9 cellular contexts compared by ENCODE assay signal in genomic region chr17:77460514-77461046, GRCh38.
DNase-seq lines count a peak whose midpoint lies in the region; TF ChIP-seq lines count a peak whose summit lies in the region.
"Had no signal": no experiment of that assay in that cellular context is flagged by ENCODE, and none has a peak within 500 bp of the region (broad histone marks: within the 10 kb centered on the region; RNA-seq: fewer than 3 reads in every experiment).

No MANE protein-coding gene starts in this region.

- H3K9me3 Mint-ChIP-seq in IgD-negative memory B cell (no peaks in the 10 kb centered on the region), mesothelial cell of epicardium (no peaks in the 10 kb centered on the region)
- no peaks in the 10 kb centered on the region for H3K9me3 Mint-ChIP-seq in activated naive CD8-positive, alpha-beta T cell (ENCODE audit: low read depth)

- peak overlapping the region; percentile 88 for H3K9ac ChIP-seq in BLaER1

- no peak for TF ChIP-seq CTCF in mesothelial cell of epicardium (IDR thresholded peaks at IDR 0.05; ENCODE audit: unreplicated experiment)

- H3K36me3 ChIP-seq in BLaER1, result peaks cover 41% of the 10 kb centered on the region

- peak overlapping the region; percentile 99 for H3K4me2 ChIP-seq in BLaER1

- H3K27me3 Mint-ChIP-seq in IgD-negative memory B cell (peaks cover 2% of the 10 kb centered on the region), mesothelial cell of epicardium (ENCODE audit: low read depth) (no peaks in the 10 kb centered on the region)
- H3K27me3 Mint-ChIP-seq in activated naive CD8-positive, alpha-beta T cell, result no peaks in the 10 kb centered on the region

- peak overlapping the region; percentile 82 to 98 (median 94) for H3K4me3 Mint-ChIP-seq in IgD-negative memory B cell
- H3K4me3 Mint-ChIP-seq in activated naive CD8-positive, alpha-beta T cell, result peak overlapping the region; percentile 98
- H3K4me3 Mint-ChIP-seq in mesothelial cell of epicardium, result no peak overlapping the region

- H4K20me1 ChIP-seq in BLaER1, result peaks cover 30% of the 10 kb centered on the region

- no peaks in the 10 kb centered on the region for H3K9me3 ChIP-seq in BLaER1

- DNase-seq in mesothelial cell of epicardium (ENCODE audit: low spot score in 2 of 2, unreplicated experiment in 2 of 2), result no peak
- no peak for DNase-seq in NCI-H1105 (lab: John Stamatoyannopoulos, UW)
- DNase-seq in NCI-H1105 treated with DMSO at 0.1 percent for 48 hours (lab: John Stamatoyannopoulos, UW), result no peak
- no peak for DNase-seq in GM03348 (ENCODE audit: low spot score)
- no peak for DNase-seq in glomerular visceral epithelial cell (ENCODE audit: extremely low spot score)
- DNase-seq: DMS53 had no signal

- H3K4me1 Mint-ChIP-seq in IgD-negative memory B cell (peaks cover 54 to 64% (median 63%) of the 10 kb centered on the region in 3 donors), mesothelial cell of epicardium (peaks cover 49% of the 10 kb centered on the region)
- H3K4me1 Mint-ChIP-seq in activated naive CD8-positive, alpha-beta T cell (ENCODE audit: low read depth), result peaks cover 75% of the 10 kb centered on the region

- peaks cover 99% of the 10 kb centered on the region for H3K4me1 ChIP-seq in BLaER1

- H3K27me3 ChIP-seq in BLaER1, result no peaks in the 10 kb centered on the region

- peaks cover 6% of the 10 kb centered on the region for H3K36me3 Mint-ChIP-seq in IgD-negative memory B cell
- H3K36me3 Mint-ChIP-seq in activated naive CD8-positive, alpha-beta T cell, result peaks cover 10% of the 10 kb centered on the region
- peaks cover 8% of the 10 kb centered on the region for H3K36me3 Mint-ChIP-seq in mesothelial cell of epicardium

- peak overlapping the region; percentile 62 for H3K4me3 ChIP-seq in BLaER1

- H3K27ac Mint-ChIP-seq in IgD-negative memory B cell (peak overlapping the region; percentile 79 to 100 (median 99)), mesothelial cell of epicardium (peak overlapping the region; percentile 90)
- H3K27ac Mint-ChIP-seq in activated naive CD8-positive, alpha-beta T cell, result peak overlapping the region; percentile 99

- peak overlapping the region; percentile 97 for H3K27ac ChIP-seq in BLaER1
